9 cellular contexts compared by ENCODE assay signal in genomic region chr3:113495035-113495434, GRCh38. TPM values are rescaled to one million over a fixed set of nuclear protein-coding genes. Genes with fewer than 3 reads are reported as not detected.
DNase-seq lines count a peak whose midpoint lies in the region; ATAC-seq and TF ChIP-seq lines count a peak whose summit lies in the region.
"Had no signal": no experiment of that assay in that cellular context is flagged by ENCODE, and none has a peak within 500 bp of the region (broad histone marks: within the 10 kb centered on the region; RNA-seq: fewer than 3 reads in every experiment).

No MANE protein-coding gene starts in this region.

- H3K36me3 ChIP-seq in endodermal cell (ENCODE audit: control insufficient read depth, insufficient read depth, low read length) (peaks cover 40% of the 10 kb centered on the region), osteoblast (ENCODE audit: insufficient read depth, low read length) (peaks cover 13% of the 10 kb centered on the region)

- H3K4me3 Mint-ChIP-seq in endodermal cell, result no peak overlapping the region

- no peaks in the 10 kb centered on the region for H3K9me3 Mint-ChIP-seq in endodermal cell

- ATAC-seq in SK-N-SH treated with all-trans-retinoic acid at 6 μM for 48 hours, result peak; percentile 70
- no peak for ATAC-seq in GM19467 (IDR thresholded peaks at IDR 0.05; ENCODE audit: unreplicated experiment)

- no peak overlapping the region for H3K27ac Mint-ChIP-seq in endodermal cell

- H3K4me1 ChIP-seq in endodermal cell (ENCODE audit: control insufficient read depth, insufficient read depth, low read length), result no peaks in the 10 kb centered on the region
- peaks cover 15% of the 10 kb centered on the region for H3K4me1 ChIP-seq in osteoblast (ENCODE audit: insufficient read depth, low read length)

- H3K27ac ChIP-seq in endodermal cell (ENCODE audit: low read depth, low read length) (no peak overlapping the region), osteoblast (ENCODE audit: low read depth, low read length) (no peak overlapping the region)
- H3K27ac ChIP-seq: skin epidermis had no signal

- no peak overlapping the region for H3K4me2 ChIP-seq in osteoblast (ENCODE audit: insufficient read depth, low read length)

- no peaks in the 10 kb centered on the region for H3K27me3 ChIP-seq in endodermal cell (ENCODE audit: control insufficient read depth, insufficient read depth, low read length, poor library complexity, severe bottlenecking)
- H3K27me3 ChIP-seq in osteoblast (ENCODE audit: insufficient read depth, low read length), result no peaks in the 10 kb centered on the region

- H3K9ac ChIP-seq in endodermal cell (ENCODE audit: extremely low read depth, low read length, poor library complexity, severe bottlenecking), result no peak overlapping the region

- H3K27me3 Mint-ChIP-seq in endodermal cell (ENCODE audit: insufficient read depth), result no peaks in the 10 kb centered on the region

- 50 to 86% methylated on average over 1 to 2 of the region's 2 CpGs for WGBS in endodermal cell (ENCODE audit: insufficient coverage in 1 of 2, insufficient read length in 1 of 2), 2 experiments

- no peaks in the 10 kb centered on the region for H4K20me1 ChIP-seq in osteoblast (ENCODE audit: insufficient read depth, low read length)

- CTCF ChIA-PET in HEK293T (lab: Yijun Ruan, JAX), result interaction anchor here (0.6 to 1.3 kb wide), 3 partner anchors 80 to 132 kb away, joined by 3 to 6 read pairs (median 3); no protein-coding TSS in a partner anchor

- DNase-seq in NCI-H510A treated with DMSO at 0.1 percent for 48 hours (lab: John Stamatoyannopoulos, UW) (peak; percentile 25), NCI-H510A (lab: John Stamatoyannopoulos, UW) (no peak), HEK293T (ENCODE audit: extremely low spot score) (peak; percentile 12), endodermal cell (peak; percentile 51), osteoblast (ENCODE audit: insufficient read length, low spot score, missing footprints) (no peak), epidermal melanocyte (ENCODE audit: insufficient read length, low spot score) (no peak)

- H3K79me2 ChIP-seq in osteoblast (ENCODE audit: insufficient read depth, low read length), result no peaks in the 10 kb centered on the region

- TF ChIP-seq CTCF in endodermal cell (conservative IDR thresholded peaks at IDR 0.05) (peak; percentile 75), osteoblast (IDR thresholded peaks at IDR 0.05; ENCODE audit: extremely low read depth, low read depth, low read length) (peak; percentile 52)

- H2AFZ ChIP-seq in osteoblast (ENCODE audit: low read length), result no peak overlapping the region

- H3K9me3 ChIP-seq in endodermal cell (ENCODE audit: control insufficient read depth, low read length) (no peaks in the 10 kb centered on the region), osteoblast (ENCODE audit: low read depth, low read length) (no peaks in the 10 kb centered on the region)

- H3K36me3 Mint-ChIP-seq in endodermal cell (ENCODE audit: low read depth), result peaks cover 20% of the 10 kb centered on the region

- no peaks in the 10 kb centered on the region for H3K4me1 Mint-ChIP-seq in endodermal cell

- POLR2A ChIA-PET in HEK293T (lab: Yijun Ruan, JAX), result interaction anchor here (3.1 kb wide), 1 partner anchor 19 kb away, joined by 13 read pairs; the partner anchor contains the start of gene SPICE1

- H3K4me3 ChIP-seq in endodermal cell (ENCODE audit: low read length) (no peak overlapping the region), osteoblast (ENCODE audit: insufficient read depth, low read length) (no peak overlapping the region)
- H3K4me3 ChIP-seq: skin epidermis had no signal

TF ChIP-seq in HEK293T, 16 proteins besides CTCF, POLR2A, EP300 and RAD21:
- TF ChIP-seq TARDBP (IDR thresholded peaks at IDR 0.05), result no peak
- no peak for TF ChIP-seq LEF1 (IDR thresholded peaks at IDR 0.05; ENCODE audit: borderline replicate concordance)
- no peak for TF ChIP-seq SP1 (IDR thresholded peaks at IDR 0.05)
- no peak for TF ChIP-seq ARNT (IDR thresholded peaks at IDR 0.05)
- TF ChIP-seq SUZ12 (IDR thresholded peaks at IDR 0.05), result no peak

TF ChIP-seq in SK-N-SH treated with all-trans-retinoic acid at 6 μM for 48 hours, 23 proteins besides CTCF, POLR2A, EP300 and RAD21:
- TF ChIP-seq ISL1 (CRISPR knock-in tag; IDR thresholded peaks at IDR 0.05) (no peak), TOX (CRISPR knock-in tag; IDR thresholded peaks at IDR 0.05; ENCODE audit: borderline replicate concordance) (no peak), TSHZ2 (CRISPR knock-in tag; IDR thresholded peaks at IDR 0.05) (no peak), ZNF8 (CRISPR knock-in tag; IDR thresholded peaks at IDR 0.05) (no peak), POU6F1 (CRISPR knock-in tag; IDR thresholded peaks at IDR 0.05; ENCODE audit: borderline replicate concordance, low read depth) (no peak), CREB5 (CRISPR knock-in tag; IDR thresholded peaks at IDR 0.05; ENCODE audit: low read depth) (no peak)

RNA-seq across cellular contexts. Expression of gene SPICE1, which starts 19.9 kb away (rescaled TPM):
- total RNA-seq in endodermal cell, result 10 to 100 TPM; 20.7 to 36.2 TPM
- polyA plus RNA-seq in endodermal cell (2013, experiment 1 of 2), result 30.1 TPM
- 27.7 TPM for polyA plus RNA-seq in endodermal cell (2013, experiment 2 of 2)
- 18.0 and 18.8 TPM in 2 replicates for total RNA-seq in osteoblast

RNA-seq across cellular contexts. Expression of gene SIDT1, which starts 37.3 kb away (rescaled TPM):
- total RNA-seq in endodermal cell (not detected), osteoblast (under 0.01 TPM in 2 replicates)
- polyA plus RNA-seq in endodermal cell (2013, experiment 1 of 2), result 0.25 TPM
- polyA plus RNA-seq in endodermal cell (2013, experiment 2 of 2), result 0.70 TPM

RNA-seq across cellular contexts. Expression of gene CFAP44, which starts 53.7 kb away (rescaled TPM):
- total RNA-seq in endodermal cell, result 1 to 10 TPM; 1.7 to 3.1 TPM
- 2.9 TPM for polyA plus RNA-seq in endodermal cell (2013, experiment 1 of 2)
- 3.8 TPM for polyA plus RNA-seq in endodermal cell (2013, experiment 2 of 2)
- total RNA-seq in osteoblast, result 5.6 and 5.8 TPM in 2 replicates

Comparison
In these comparisons a context has a peak if more than half of its experiments do, and no peak if none do; other contexts are left out.
1. DNase-seq: peak in NCI-H510A treated with DMSO at 0.1 percent for 48 hours (single experiment), HEK293T (single experiment) and endodermal cell (single experiment); none in NCI-H510A (single experiment), osteoblast (single experiment) and epidermal melanocyte (single experiment).